In the genomic region with DNA sequence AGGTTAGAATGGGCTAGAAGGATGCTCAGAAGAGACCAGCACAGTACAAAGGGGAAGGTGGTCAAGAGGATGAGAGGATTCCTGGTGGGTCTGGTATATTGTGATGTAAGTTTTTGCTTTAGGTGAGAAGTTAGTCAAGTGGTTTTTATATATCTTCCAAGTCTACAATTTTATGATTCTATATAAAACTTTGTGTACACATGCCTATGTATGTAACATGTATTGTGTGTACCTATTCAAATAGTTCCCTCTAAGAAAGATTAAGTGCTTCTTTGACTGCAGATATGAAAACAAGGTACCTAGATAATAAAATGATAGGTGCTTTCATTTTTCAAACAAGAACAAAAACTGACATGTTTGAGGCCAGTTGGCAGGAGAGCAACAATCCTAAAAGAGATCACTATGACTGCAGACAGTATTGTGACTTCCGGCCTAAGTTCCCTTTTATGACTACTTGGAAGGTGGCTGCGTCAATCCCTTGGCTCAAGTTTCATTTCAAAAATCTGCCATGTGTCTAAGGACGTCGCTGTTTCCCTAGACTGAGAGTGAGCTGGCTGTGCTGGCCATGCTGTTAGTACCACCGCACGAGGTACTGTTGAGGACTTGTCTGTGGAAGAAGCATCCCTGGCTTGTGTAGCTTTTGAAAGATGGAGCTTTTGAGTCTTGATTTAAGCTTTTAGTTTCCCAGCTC, we compare ENCODE assay signal across 8 cellular contexts.
DNase-seq lines count a peak whose midpoint lies in the region; ATAC-seq and TF ChIP-seq lines count a peak whose summit lies in the region.

No MANE protein-coding gene starts in this region.

- no peaks in the 10 kb centered on the region for H3K4me1 ChIP-seq in GM23248 (ENCODE audit: insufficient read depth)
- peaks cover 0 to 22% (median 0%) of the 10 kb centered on the region in 12 donors for H3K4me1 ChIP-seq in heart left ventricle
- peaks cover 3 to 30% of the 10 kb centered on the region in 2 donors for H3K4me1 ChIP-seq in thoracic aorta (ENCODE audit: control insufficient read depth in 1 of 2, low read depth in 2 of 2)
- no peaks in the 10 kb centered on the region for H3K4me1 ChIP-seq in A673 (ENCODE audit: insufficient read depth, low read length, poor library complexity, severe bottlenecking)

- no peak overlapping the region for H2AFZ ChIP-seq in GM23248

- TF ChIP-seq POLR2A in heart left ventricle (IDR thresholded peaks at IDR 0.05), result no peak

- H3K36me3 ChIP-seq in GM23248 (ENCODE audit: low read depth), result no peaks in the 10 kb centered on the region
- peaks cover 0 to 14% (median 0%) of the 10 kb centered on the region in 9 donors for H3K36me3 ChIP-seq in heart left ventricle
- H3K36me3 ChIP-seq in thoracic aorta, result no peaks in the 10 kb centered on the region
- H3K36me3 ChIP-seq in A673 (ENCODE audit: insufficient read depth, low read length, poor library complexity, severe bottlenecking), result no peaks in the 10 kb centered on the region

- H3K27ac ChIP-seq in GM23248, result no peak overlapping the region
- peak overlapping the region in 6 of 12 donors; percentile 6 to 64 (median 22) for H3K27ac ChIP-seq in heart left ventricle
- H3K27ac ChIP-seq in thoracic aorta, result peak overlapping the region; percentile 67
- no peak overlapping the region for H3K27ac ChIP-seq in A673 (ENCODE audit: low read depth, low read length, poor library complexity, severe bottlenecking)

- no peaks in the 10 kb centered on the region for H3F3A ChIP-seq in GM23248 (ENCODE audit: insufficient read depth)

- CTCF ChIA-PET in A673 (lab: Charles Lee), result no interaction called here

- peak; percentile 88 for ATAC-seq in GM18498 (IDR thresholded peaks at IDR 0.05; ENCODE audit: unreplicated experiment)
- ATAC-seq in heart left ventricle, result peak; percentile 44 to 88 (median 79)
- ATAC-seq in thoracic aorta (ENCODE audit: insufficient number of reproducible peaks, low FRiP score, low read depth), result peak; percentile 14
- no peak for ATAC-seq in GM19455 (IDR thresholded peaks at IDR 0.05; ENCODE audit: unreplicated experiment)

- no peaks in the 10 kb centered on the region for H4K20me1 ChIP-seq in GM23248 (ENCODE audit: insufficient read depth)

- H3K9me3 ChIP-seq in GM23248 (ENCODE audit: low read depth) (no peaks in the 10 kb centered on the region), heart left ventricle (no peaks in the 10 kb centered on the region), thoracic aorta (no peaks in the 10 kb centered on the region), A673 (ENCODE audit: low read depth, low read length, poor library complexity, severe bottlenecking) (no peaks in the 10 kb centered on the region)

- POLR2A ChIA-PET in A673 (lab: Charles Lee; ENCODE audit: low non-redundant PET), result no interaction called here

- in situ Hi-C loops in GM23248 (cut with MboI), result no loop called here

- no peaks in the 10 kb centered on the region for H3K9me2 ChIP-seq in GM23248 (ENCODE audit: insufficient read depth)

- H3K79me2 ChIP-seq in GM23248 (ENCODE audit: insufficient read depth), result no peaks in the 10 kb centered on the region

- H3K27me3 ChIP-seq in GM23248 (replicated peaks; ENCODE audit: insufficient read depth) (no peaks in the 10 kb centered on the region), heart left ventricle (no peaks in the 10 kb centered on the region), thoracic aorta (replicated peaks; ENCODE audit: insufficient read depth) (no peaks in the 10 kb centered on the region), A673 (replicated peaks; ENCODE audit: insufficient read depth, low read depth, low read length, poor library complexity) (no peaks in the 10 kb centered on the region)

- WGBS in GM23248 (ENCODE audit: low coverage in 1 of 2, low lambda C conversion rate in 2 of 2, missing lambda C conversion rate in 2 of 2), 2 experiments, result 20 to 27% methylated on average over 6 of the region's 6 CpGs
- 74 to 82% (median 77%) methylated on average over 6 of the region's 6 CpGs for WGBS in heart left ventricle, 4 donors

- intact Hi-C loops in heart left ventricle (cut with DNase I), result no loop called here
- intact Hi-C loops in A673 (cut with micrococcal nuclease; ENCODE audit: unreplicated experiment), result no loop called here

- H3K4me2 ChIP-seq in GM23248 (ENCODE audit: unreplicated experiment), result no peak overlapping the region

- BruUV-seq in A673 (replicated peaks; lab: Mats Ljungman, UMichigan), result no TSS peak

- H3K4me3 ChIP-seq in GM23248, result no peak overlapping the region
- H3K4me3 ChIP-seq in heart left ventricle, result no peak overlapping the region
- H3K4me3 ChIP-seq in thoracic aorta, result peak overlapping the region; percentile 8
- H3K4me3 ChIP-seq in A673 (ENCODE audit: low read depth, low read length, poor library complexity, severe bottlenecking), result no peak overlapping the region

- peak; percentile 51 for DNase-seq in GM23248
- DNase-seq in NCI-H69 (lab: John Stamatoyannopoulos, UW), result peak; percentile 45
- DNase-seq in heart left ventricle, result peak in 4 of 5 donors; percentile 31 to 47 (median 42)
- peak; percentile 29 for DNase-seq in thoracic aorta (ENCODE audit: low spot score)
- no peak for DNase-seq in A673 (ENCODE audit: low spot score)
- no peak for DNase-seq in NCI-H2171 (lab: John Stamatoyannopoulos, UW)

- TF ChIP-seq CTCF in heart left ventricle (IDR thresholded peaks at IDR 0.05), result no peak
- TF ChIP-seq CTCF in thoracic aorta (IDR thresholded peaks at IDR 0.05), result no peak
- TF ChIP-seq CTCF in A673 (conservative IDR thresholded peaks at IDR 0.05; ENCODE audit: low read depth, low read length), result no peak

- no peak overlapping the region for H3K9ac ChIP-seq in GM23248

Comparison
In these comparisons a context has a peak if more than half of its experiments do, and no peak if none do; other contexts are left out.
1. DNase-seq: peak in GM23248 (single experiment), NCI-H69 (single experiment), heart left ventricle (4 of 5) and thoracic aorta (single experiment); none in A673 (single experiment) and NCI-H2171 (single experiment).
2. H3K27ac ChIP-seq: peak in thoracic aorta (2 of 2); none in GM23248 (single experiment) and A673 (single experiment).